In genomic region chr18:24051256-24051947, GRCh38 we compare ENCODE assay signal across 1 cellular context.
A peak's percentile ranks its signal among the peaks of the same experiment; 100 is the strongest.
TF ChIP-seq lines count a peak whose summit lies in the region.

No MANE protein-coding gene starts in this region.

TF ChIP-seq in HepG2, 621 proteins besides CTCF, POLR2A, EP300 and RAD21 (continued from another document and continues in another):
- TF ChIP-seq ZNF644 (CRISPR knock-in tag; IDR thresholded peaks at IDR 0.05; ENCODE audit: low read depth) (peak; percentile 78), ZNF292 (CRISPR knock-in tag; IDR thresholded peaks at IDR 0.05; ENCODE audit: borderline replicate concordance, low read depth) (no peak; the same call in 1 of the 2 replicates), HOMEZ (CRISPR knock-in tag; IDR thresholded peaks at IDR 0.05; ENCODE audit: low read depth) (no peak), ZNF503 (CRISPR knock-in tag; IDR thresholded peaks at IDR 0.05) (peak; percentile 79), ZNF652 (CRISPR knock-in tag; IDR thresholded peaks at IDR 0.05; ENCODE audit: borderline replicate concordance, low read depth) (peak; percentile 90), TP53 (CRISPR knock-in tag; conservative IDR thresholded peaks at IDR 0.05) (no peak), GTF2F1 (IDR thresholded peaks at IDR 0.05; ENCODE audit: low read length) (no peak), NFIC (IDR thresholded peaks at IDR 0.05; ENCODE audit: low read length) (peak; percentile 78), THAP8 (CRISPR knock-in tag; IDR thresholded peaks at IDR 0.05; ENCODE audit: borderline replicate concordance) (0 out of 2 replicates have a peak, but pooled peaks have one; percentile 25), BCL6 (CRISPR knock-in tag; IDR thresholded peaks at IDR 0.05) (peak; percentile 79), SNRNP70 (IDR thresholded peaks at IDR 0.05; ENCODE audit: low read depth, low read length) (no peak), POGZ (CRISPR knock-in tag; IDR thresholded peaks at IDR 0.05) (peak; percentile 45; the same call in 1 of the 2 replicates), MTF1 (CRISPR knock-in tag; IDR thresholded peaks at IDR 0.05) (no peak), MTA1 (CRISPR knock-in tag; IDR thresholded peaks at IDR 0.05; ENCODE audit: borderline replicate concordance) (peak; percentile 95), RORA (CRISPR knock-in tag; IDR thresholded peaks at IDR 0.05) (0 out of 2 replicates have a peak, but pooled peaks have one; percentile 59), MAFF (IDR thresholded peaks at IDR 0.05; ENCODE audit: low read depth, low read length) (peak; percentile 45), ATF3 (CRISPR knock-in tag; IDR thresholded peaks at IDR 0.05) (peak; percentile 7; the same call in 1 of the 2 replicates), ETV6 (CRISPR knock-in tag; conservative IDR thresholded peaks at IDR 0.05) (no peak), U2AF2 (IDR thresholded peaks at IDR 0.05; ENCODE audit: low read depth, low read length) (no peak), HHEX (CRISPR knock-in tag; IDR thresholded peaks at IDR 0.05) (no peak), GMEB2 (CRISPR knock-in tag; IDR thresholded peaks at IDR 0.05; ENCODE audit: low read depth) (no peak), ZNF275 (CRISPR knock-in tag; IDR thresholded peaks at IDR 0.05; ENCODE audit: borderline replicate concordance) (peak; percentile 85; the same call in 1 of the 2 replicates), FOXO1 (CRISPR knock-in tag; IDR thresholded peaks at IDR 0.05) (peak; percentile 75; the same call in 1 of the 2 replicates), AKNA (CRISPR knock-in tag; IDR thresholded peaks at IDR 0.05; ENCODE audit: borderline replicate concordance) (no peak), HMG20B (CRISPR knock-in tag; conservative IDR thresholded peaks at IDR 0.05) (0 out of 2 replicates have a peak, but pooled peaks have one; percentile 31), YEATS4 (CRISPR knock-in tag; IDR thresholded peaks at IDR 0.05; ENCODE audit: borderline replicate concordance) (peak; percentile 34; the same call in 1 of the 2 replicates), ZNF768 (CRISPR knock-in tag; IDR thresholded peaks at IDR 0.05) (no peak), RELA (CRISPR knock-in tag; IDR thresholded peaks at IDR 0.05) (no peak), ZNF574 (CRISPR knock-in tag; IDR thresholded peaks at IDR 0.05) (peak; percentile 49; the same call in 1 of the 2 replicates), ZNF382 (CRISPR knock-in tag; IDR thresholded peaks at IDR 0.05; ENCODE audit: borderline replicate concordance) (no peak), ZBTB38 (CRISPR knock-in tag; IDR thresholded peaks at IDR 0.05) (no peak), NFE2L2 (IDR thresholded peaks at IDR 0.05; ENCODE audit: low read length) (no peak), CREB1 (IDR thresholded peaks at IDR 0.05) (no peak), CREB1 (CRISPR knock-in tag; IDR thresholded peaks at IDR 0.05) (no peak; the same call in 1 of the 2 replicates), ZNF496 (CRISPR knock-in tag; IDR thresholded peaks at IDR 0.05; ENCODE audit: insufficient replicate concordance) (no peak), ZNF543 (CRISPR knock-in tag; IDR thresholded peaks at IDR 0.05) (0 out of 2 replicates have a peak, but pooled peaks have one; percentile 65), NR2F1 (CRISPR knock-in tag; IDR thresholded peaks at IDR 0.05) (peak; percentile 72 to 97), DMAP1 (CRISPR knock-in tag; IDR thresholded peaks at IDR 0.05) (peak; percentile 66; the same call in 1 of the 2 replicates), ZNF30 (CRISPR knock-in tag; IDR thresholded peaks at IDR 0.05) (no peak), SETDB1 (CRISPR knock-in tag; IDR thresholded peaks at IDR 0.05; ENCODE audit: borderline replicate concordance) (no peak), ZNF224 (CRISPR knock-in tag; IDR thresholded peaks at IDR 0.05) (no peak), ZNF724P (CRISPR knock-in tag; IDR thresholded peaks at IDR 0.05; ENCODE audit: borderline replicate concordance) (0 out of 2 replicates have a peak, but pooled peaks have one; percentile 35), NONO (IDR thresholded peaks at IDR 0.05) (no peak), NONO (CRISPR knock-in tag; conservative IDR thresholded peaks at IDR 0.05) (peak; percentile 66)
